Comparison of ENCODE assay signal across 1 cellular context in genomic region chr7:95545007-95545615, GRCh38.
A peak's percentile ranks its signal among the peaks of the same experiment; 100 is the strongest.
TF ChIP-seq lines count a peak whose summit lies in the region.

No MANE protein-coding gene starts in this region.

TF ChIP-seq in GM12878, 131 proteins besides CTCF, POLR2A, EP300 and RAD21:
- TF ChIP-seq ATF2 (IDR thresholded peaks at IDR 0.05; ENCODE audit: low read length) (no peak), SMC3 (IDR thresholded peaks at IDR 0.05; ENCODE audit: borderline replicate concordance, low read length) (peak; percentile 25; the same call in 1 of the 2 replicates)
